In genomic region chr2:71136174-71136573, GRCh38 we compare ENCODE assay signal across 11 cellular contexts.
"Had no signal": no experiment of that assay in that cellular context is flagged by ENCODE, and none has a peak within 500 bp of the region (broad histone marks: within the 10 kb centered on the region; RNA-seq: fewer than 3 reads in every experiment).

No MANE protein-coding gene starts in this region.

- H3K27ac ChIP-seq: GM23248 had no signal

- H3K9ac ChIP-seq: GM23248 had no signal

- FAIRE-seq: H1, H54 had no signal

- H3K9me3 ChIP-seq: HAP-1 had no signal

- H3K27ac Mint-ChIP-seq: GM23338, H9, HFFc6 had no signal

- H3K9me3 Mint-ChIP-seq: GM23338, H9, HFFc6 had no signal

- H3K4me1 Mint-ChIP-seq: GM23338, H9 had no signal

- H3K4me2 ChIP-seq: GM23338 had no signal

- H3K4me3 Mint-ChIP-seq: GM23338, H9, HFFc6 had no signal

- H3K4me3 ChIP-seq: GM23248, GM23338, HAP-1 had no signal

- DNase-seq: GM23248, GOT3, H7, H9, HCEC 1CT, HFFc6 had no signal

- H3K4me1 ChIP-seq: HAP-1 had no signal

- H2AFZ ChIP-seq: GM23248, GM23338 had no signal

- ATAC-seq: GM23338, HCT116 had no signal
